13 cellular contexts compared by ENCODE assay signal in genomic region chr7:147584771-147585193, GRCh38.
"Had no signal": no experiment of that assay in that cellular context is flagged by ENCODE, and none has a peak within 500 bp of the region (broad histone marks: within the 10 kb centered on the region; RNA-seq: fewer than 3 reads in every experiment).

No MANE protein-coding gene starts in this region.

- DNase-seq: activated B cell treated with CpG ODN at 0.5 μM for 24 hours; activated naive CD4-positive, alpha-beta T cell treated with anti-CD3 and anti-CD28 coated beads, Interleukin-2, amount 50 U/mL, for 16 hours; adrenal gland; cortex of kidney; erythroblast; hippocampal formation; left colon; mammary epithelial cell; natural killer cell; stimulated activated CD4-positive, alpha-beta T cell treated with anti-CD3 and anti-CD28 coated beads, Interleukin-4, amount 100 ng/mL, for 24 hours; stomach; T-helper 17 cell had no signal

- H3K27ac ChIP-seq: adrenal gland, stomach had no signal

- H3K9me3 ChIP-seq: adrenal gland, stomach had no signal

- H3K4me3 Mint-ChIP-seq: activated B cell treated with CpG ODN at 0.5 μM for 24 hours, natural killer cell, T-helper 17 cell had no signal

- H3K4me3 ChIP-seq: adrenal gland, stomach had no signal

- H3K27me3 ChIP-seq: adrenal gland, stomach had no signal

- H3K4me1 Mint-ChIP-seq: activated B cell treated with CpG ODN at 0.5 μM for 24 hours, natural killer cell, T-helper 17 cell had no signal

- H3K9me3 Mint-ChIP-seq: activated B cell treated with CpG ODN at 0.5 μM for 24 hours; activated T-helper 2 cell treated with anti-CD3 and anti-CD28 coated beads, Interferon-gamma antibody, Interleukin-2, Interleukin-4, amounts not matched to agents 10 μg/mL and 5 μg/mL and 100 μg/mL, durations not matched to agents 14 hours and 24 hours and 36 hours had no signal

- ATAC-seq: left colon, natural killer cell, T-helper 17 cell had no signal

- H3K36me3 Mint-ChIP-seq: natural killer cell had no signal

- H3K4me1 ChIP-seq: adrenal gland, stomach had no signal

- H3K27ac Mint-ChIP-seq: activated B cell treated with CpG ODN at 0.5 μM for 24 hours; activated T-helper 2 cell treated with anti-CD3 and anti-CD28 coated beads, Interferon-gamma antibody, Interleukin-2, Interleukin-4, amounts not matched to agents 10 μg/mL and 5 μg/mL and 100 μg/mL, durations not matched to agents 14 hours and 24 hours and 36 hours; natural killer cell; T-helper 17 cell had no signal

- H3K27me3 Mint-ChIP-seq: activated B cell treated with CpG ODN at 0.5 μM for 24 hours, T-helper 17 cell had no signal

- H3K36me3 ChIP-seq: adrenal gland, stomach had no signal
